19 cellular contexts compared by ENCODE assay signal in the genomic region with DNA sequence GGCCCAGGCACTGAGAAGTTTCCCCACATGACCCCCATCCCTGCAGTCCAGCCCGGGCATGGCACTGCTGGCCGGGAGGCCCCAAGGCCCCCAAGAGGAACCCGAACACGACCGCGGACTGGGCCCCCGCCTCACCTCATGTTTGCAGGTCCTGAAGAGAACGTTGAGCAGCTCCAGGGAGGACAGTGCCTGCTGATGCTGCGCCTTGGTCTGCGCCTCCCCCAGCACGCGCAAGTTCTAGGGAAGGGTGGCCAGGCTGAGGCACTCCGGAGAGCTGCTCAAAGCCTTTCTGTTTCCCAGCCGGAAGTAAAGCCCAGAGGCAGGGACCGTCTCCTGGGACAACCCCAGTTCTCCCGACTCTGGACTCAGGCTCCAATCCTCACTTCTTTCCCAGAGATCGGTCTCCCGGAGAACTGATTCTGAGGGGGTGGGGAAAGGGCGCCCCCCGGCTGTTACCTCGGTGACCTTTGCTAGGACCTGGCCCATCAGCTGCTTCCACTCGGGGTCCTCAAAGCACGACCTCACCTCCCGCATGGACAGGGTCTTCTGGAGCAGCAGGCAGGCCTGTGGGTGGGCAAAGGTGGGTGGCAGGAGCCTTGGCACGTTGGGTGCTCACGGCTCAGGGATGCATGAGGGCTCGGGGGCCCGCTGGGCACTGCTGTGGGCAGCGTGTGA. TPM values are rescaled to one million over a fixed set of nuclear protein-coding genes. Genes with fewer than 3 reads are reported as not detected.
DNase-seq lines count a peak whose midpoint lies in the region; ATAC-seq and TF ChIP-seq lines count a peak whose summit lies in the region.
"Had no signal": no experiment of that assay in that cellular context is flagged by ENCODE, and none has a peak within 500 bp of the region (broad histone marks: within the 10 kb centered on the region; RNA-seq: fewer than 3 reads in every experiment).

No MANE protein-coding gene starts in this region.

- H3K4me1 Mint-ChIP-seq in endothelial cell (ENCODE audit: unreplicated experiment) (peaks cover 12% of the 10 kb centered on the region), nephron progenitor cell (peaks cover 32% of the 10 kb centered on the region)

- H3K27ac Mint-ChIP-seq in endothelial cell (ENCODE audit: unreplicated experiment) (peak overlapping the region; percentile 61), nephron progenitor cell (peak overlapping the region; percentile 22)

- TF ChIP-seq CTCF in breast epithelium (IDR thresholded peaks at IDR 0.05): no peak
- TF ChIP-seq CTCF in mammary epithelial cell (conservative IDR thresholded peaks at IDR 0.05 in 1 of 2, IDR thresholded peaks at IDR 0.05 in 1 of 2; ENCODE audit: extremely low read depth in 1 of 2, insufficient read depth in 1 of 2, low read depth in 1 of 2, low read length in 2 of 2): no peak
- TF ChIP-seq CTCF in endothelial cell (IDR thresholded peaks at IDR 0.05; ENCODE audit: unreplicated experiment): no peak
- no peak for TF ChIP-seq CTCF in nephron progenitor cell (IDR thresholded peaks at IDR 0.05)

- H3K27me3 ChIP-seq in breast epithelium: no peaks in the 10 kb centered on the region
- H3K27me3 ChIP-seq in mammary epithelial cell (ENCODE audit: insufficient read depth, low read length): no peaks in the 10 kb centered on the region
- H3K27me3 ChIP-seq: tibial artery had no signal

- no peaks in the 10 kb centered on the region for H3K9me3 ChIP-seq in breast epithelium
- no peaks in the 10 kb centered on the region for H3K9me3 ChIP-seq in mammary epithelial cell (replicated peaks; ENCODE audit: insufficient read depth, low read length)
- H3K9me3 ChIP-seq: mucosa of descending colon, tibial artery had no signal

- no peaks in the 10 kb centered on the region for H3K36me3 Mint-ChIP-seq in endothelial cell (ENCODE audit: low read depth, unreplicated experiment)
- H3K36me3 Mint-ChIP-seq in nephron progenitor cell (ENCODE audit: low read depth): peaks cover 4% of the 10 kb centered on the region
- H3K36me3 Mint-ChIP-seq: IgD-negative memory B cell had no signal

- H3K4me2 ChIP-seq in mammary epithelial cell (ENCODE audit: insufficient read depth, low read depth, low read length): no peak overlapping the region

- dilution Hi-C loops in mammary epithelial cell (cut with HindIII; ENCODE audit: low sequenced_read_pairs): no loop called here

- BruUV-seq in mammary epithelial cell (replicated peaks; lab: Mats Ljungman, UMichigan): no TSS peak

- H3K79me2 ChIP-seq in mammary epithelial cell (ENCODE audit: insufficient read depth, low read length): no peaks in the 10 kb centered on the region
- H3K79me2 ChIP-seq: parathyroid adenoma had no signal

- no peak overlapping the region for H3K9ac ChIP-seq in mammary epithelial cell (ENCODE audit: insufficient read depth, low read length)
- H3K9ac ChIP-seq: parathyroid adenoma had no signal

- H3K4me3 Mint-ChIP-seq in endothelial cell (ENCODE audit: unreplicated experiment): peak overlapping the region; percentile 47
- H3K4me3 Mint-ChIP-seq in nephron progenitor cell: no peak overlapping the region
- H3K4me3 Mint-ChIP-seq: CD4-positive, alpha-beta memory T cell had no signal

- H3K9me3 Mint-ChIP-seq in endothelial cell (ENCODE audit: unreplicated experiment) (no peaks in the 10 kb centered on the region), nephron progenitor cell (no peaks in the 10 kb centered on the region)
- H3K9me3 Mint-ChIP-seq: CD4-positive, alpha-beta memory T cell; IgD-negative memory B cell had no signal

- CTCF ChIA-PET in mammary epithelial cell (lab: Charles Lee; ENCODE audit: low non-redundant PET): no interaction called here

- TF ChIP-seq POLR2A in breast epithelium (IDR thresholded peaks at IDR 0.05): no peak

- no peak overlapping the region for H3K4me3 ChIP-seq in breast epithelium
- no peak overlapping the region for H3K4me3 ChIP-seq in mammary epithelial cell (replicated peaks in 1 of 3; ENCODE audit: insufficient read depth in 1 of 3, low read depth in 2 of 3, low read length in 3 of 3)
- H3K4me3 ChIP-seq in urinary bladder (ENCODE audit: low read depth, low read length): no peak overlapping the region
- H3K4me3 ChIP-seq: mucosa of descending colon, tibial artery had no signal

- H3K4me1 ChIP-seq in breast epithelium: peaks cover 16 to 22% of the 10 kb centered on the region in 2 donors
- H3K4me1 ChIP-seq in mammary epithelial cell (ENCODE audit: insufficient read depth, low read length): no peaks in the 10 kb centered on the region
- no peaks in the 10 kb centered on the region for H3K4me1 ChIP-seq in urinary bladder (ENCODE audit: insufficient read depth)

- no peaks in the 10 kb centered on the region for H3K36me3 ChIP-seq in breast epithelium
- H3K36me3 ChIP-seq in mammary epithelial cell (ENCODE audit: insufficient read depth, low read length): peaks cover 19% of the 10 kb centered on the region
- H3K36me3 ChIP-seq in urinary bladder (ENCODE audit: insufficient read depth): peaks cover 9% of the 10 kb centered on the region

- DNase-seq in breast epithelium (ENCODE audit: low spot score in 2 of 2) (no peak), mammary epithelial cell (no peak), endothelial cell (ENCODE audit: low spot score) (peak; percentile 54), nephron progenitor cell (no peak), SIG-M5 treated with dmso at 0.1 percent for 504 hours (lab: John Stamatoyannopoulos, UW; ENCODE audit: unreplicated experiment) (no peak)
- no peak for DNase-seq in stimulated activated CD4-positive, alpha-beta T cell treated with anti-CD3 and anti-CD28 coated beads, Interleukin-4, amount 100 ng/mL, for 24 hours
- DNase-seq: CD4-positive, alpha-beta memory T cell; foreskin melanocyte; mucosa of descending colon; NCI-H1417 treated with DMSO at 0.1 percent for 48 hours; NCI-H345; tibial artery had no signal

- H2AFZ ChIP-seq in mammary epithelial cell (ENCODE audit: low read depth, low read length): no peak overlapping the region
- H2AFZ ChIP-seq: parathyroid adenoma had no signal

- ATAC-seq in HG03108 (IDR thresholded peaks at IDR 0.05; ENCODE audit: unreplicated experiment): no peak

- intact Hi-C loops in breast epithelium (cut with DNase I; ENCODE audit: low total_unique reads): no loop called here
- intact Hi-C loops in mammary epithelial cell (cut with micrococcal nuclease): no loop called here

- peak overlapping the region; percentile 41 to 57 for H3K27ac ChIP-seq in breast epithelium
- H3K27ac ChIP-seq in mammary epithelial cell (ENCODE audit: insufficient read depth, low read depth, low read length): no peak overlapping the region
- peak overlapping the region; percentile 11 for H3K27ac ChIP-seq in urinary bladder (ENCODE audit: low read depth)
- H3K27ac ChIP-seq: parathyroid adenoma, tibial artery, VCaP had no signal

- H3K27me3 Mint-ChIP-seq in endothelial cell (ENCODE audit: unreplicated experiment) (peaks cover 50% of the 10 kb centered on the region), nephron progenitor cell (ENCODE audit: low read depth, poor library complexity) (no peaks in the 10 kb centered on the region)
- H3K27me3 Mint-ChIP-seq: CD4-positive, alpha-beta memory T cell; IgD-negative memory B cell had no signal

- 94% methylated on average over 14 of the region's 29 CpGs for WGBS in mammary epithelial cell (ENCODE audit: low coverage, missing lambda C conversion rate)
- WGBS in urinary bladder: 84% methylated on average over 29 of the region's 29 CpGs

- H4K20me1 ChIP-seq in mammary epithelial cell (ENCODE audit: insufficient read depth, low read length): no peaks in the 10 kb centered on the region

- in situ Hi-C loops in mammary epithelial cell (cut with MboI; ENCODE audit: low sequenced_read_pairs in 2 of 2): no loop called here

RNA-seq across cellular contexts. Expression of a gene that starts 13.7 kb away (rescaled TPM):
- total RNA-seq in breast epithelium (10 to 100 TPM; 26.9 to 61.6 (median 50.1) TPM), mammary epithelial cell (100 to 1,000 TPM in 1 of 2 donors, 10 to 100 TPM in 1; 63.2 to 105 TPM), endothelial cell (ENCODE audit: unreplicated experiment) (32.4 TPM), urinary bladder (20.7 TPM)
- polyA plus RNA-seq in mammary epithelial cell (44.6 TPM), urinary bladder (29.8 TPM)
- 80.4 TPM for polyA minus RNA-seq in mammary epithelial cell

RNA-seq across cellular contexts. Expression of a gene that starts 18.9 kb away (rescaled TPM):
- total RNA-seq in breast epithelium: 10 to 100 TPM in 2 of 3 donors, not detected in 1; 12.8 to 33.8 TPM
- total RNA-seq in mammary epithelial cell: 10 to 100 TPM in 1 of 2 donors, 1 to 10 TPM in 1; 3.1 to 13.8 TPM
- polyA plus RNA-seq in mammary epithelial cell: 2.0 TPM
- 2.3 TPM for polyA minus RNA-seq in mammary epithelial cell
- total RNA-seq in endothelial cell (ENCODE audit: unreplicated experiment): not detected
- total RNA-seq in urinary bladder: 13.0 TPM
- polyA plus RNA-seq in urinary bladder: 11.5 TPM
- total RNA-seq: astrocyte; CD4-positive, alpha-beta memory T cell; G401 had no signal
- polyA plus RNA-seq: CD4-positive, alpha-beta memory T cell; IgD-negative memory B cell had no signal

RNA-seq across cellular contexts. Expression of a gene that starts 42.8 kb away (rescaled TPM):
- 10 to 100 TPM in 2 of 3 donors, 1 to 10 TPM in 1; 5.3 to 14.1 (median 11.5) TPM for total RNA-seq in breast epithelium
- under 1 TPM in 1 of 2 donors, not detected in 1; 0.67 TPM for total RNA-seq in mammary epithelial cell
- not detected for polyA plus RNA-seq in mammary epithelial cell
- 1.3 TPM for polyA minus RNA-seq in mammary epithelial cell
- 187 TPM for total RNA-seq in endothelial cell (ENCODE audit: unreplicated experiment)
- total RNA-seq in urinary bladder: 7.5 TPM
- 28.2 TPM for polyA plus RNA-seq in urinary bladder
- polyA plus RNA-seq: IgD-negative memory B cell had no signal

RNA-seq across cellular contexts. Expression of a gene that starts 42.9 kb away (rescaled TPM):
- total RNA-seq in breast epithelium (1 to 10 TPM in 1 of 3 donors, under 1 TPM in 2; 0.16 to 1.8 (median 0.98) TPM), mammary epithelial cell (not detected), endothelial cell (ENCODE audit: unreplicated experiment) (0.59 TPM), urinary bladder (8.0 TPM)
- polyA plus RNA-seq in mammary epithelial cell (not detected), urinary bladder (5.0 TPM)
- not detected for polyA minus RNA-seq in mammary epithelial cell
- total RNA-seq: CD4-positive, alpha-beta memory T cell; G401 had no signal
- polyA plus RNA-seq: CD4-positive, alpha-beta memory T cell; IgD-negative memory B cell had no signal

Comparison
In these comparisons a context has a peak if more than half of its experiments do, and no peak if none do; other contexts are left out.
1. RNA of a gene that starts 42.8 kb away (total RNA-seq): 187 TPM in endothelial cell (single experiment); 5.3 to 14.1 TPM in breast epithelium, 7.5 TPM in urinary bladder (single experiment) and 0.67 TPM in mammary epithelial cell; every median in the first group is over 10 times any median in the second.